Comparison of ENCODE assay signal across 8 cellular contexts in the genomic region with DNA sequence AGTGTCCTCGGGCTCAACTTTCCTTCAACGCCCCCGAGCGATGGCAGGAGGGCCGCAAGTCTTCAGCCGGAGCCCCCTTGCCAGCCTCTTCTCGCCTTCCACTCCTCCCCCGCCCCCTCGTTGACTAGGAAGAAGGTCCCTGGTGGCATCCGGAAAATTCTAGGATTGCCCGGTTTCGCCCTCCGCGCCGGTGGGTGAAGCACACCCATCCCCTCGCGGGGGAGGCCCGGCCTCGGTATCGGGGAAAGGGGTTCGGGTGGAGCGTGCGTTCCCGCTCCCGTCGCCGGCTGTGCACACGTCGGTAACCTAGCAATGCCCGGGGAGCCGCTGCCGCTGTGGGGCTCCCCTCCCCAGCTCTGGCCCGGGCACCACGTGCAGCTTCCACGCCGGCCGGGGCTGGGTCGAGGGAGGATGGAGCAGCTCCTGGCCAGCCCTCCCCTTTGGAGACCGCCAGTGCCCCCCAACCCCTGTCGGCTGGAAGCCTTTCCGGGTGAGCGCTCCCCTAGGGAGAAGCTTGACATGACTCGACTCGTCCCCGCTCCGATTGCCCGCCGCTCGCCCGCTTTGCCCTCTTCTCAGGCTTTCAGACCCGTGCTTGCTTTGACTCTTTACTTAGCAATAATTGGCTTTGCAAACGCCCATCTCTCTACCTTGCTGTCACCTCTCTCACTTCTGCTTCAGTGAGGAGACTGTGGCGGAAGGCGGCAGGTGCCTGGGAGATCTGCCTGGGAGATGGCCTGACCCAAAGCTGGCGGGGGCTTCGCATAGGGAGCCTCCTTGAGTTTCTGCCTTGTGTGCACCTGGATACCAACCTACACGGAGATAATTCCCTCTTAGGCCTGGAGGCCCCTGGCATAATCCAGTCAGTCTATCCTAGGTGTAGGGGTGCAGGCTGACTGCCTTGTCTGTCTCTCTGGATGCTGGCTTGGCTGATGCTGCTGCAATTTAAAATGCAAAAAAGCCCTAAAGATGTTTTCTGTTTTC. TPM values are rescaled to one million over a fixed set of nuclear protein-coding genes. Genes with fewer than 3 reads are reported as not detected.
DNase-seq lines count a peak whose midpoint lies in the region; ATAC-seq and TF ChIP-seq lines count a peak whose summit lies in the region.

No MANE protein-coding gene starts in this region.

- no peak for TF ChIP-seq EP300 in upper lobe of left lung (IDR thresholded peaks at IDR 0.05)

- peaks cover 73% of the 10 kb centered on the region for H3K27me3 Mint-ChIP-seq in CD4-positive, CD25-positive, alpha-beta regulatory T cell
- H3K27me3 Mint-ChIP-seq in mesothelial cell of epicardium (ENCODE audit: low read depth) = peaks cover 42% of the 10 kb centered on the region

- no peak overlapping the region for H3K4me3 ChIP-seq in CD4-positive, CD25-positive, alpha-beta regulatory T cell (ENCODE audit: low read depth, low read length)
- H3K4me3 ChIP-seq in coronary artery (peak overlapping the region; percentile 75), upper lobe of left lung (peak overlapping the region; percentile 29 to 61 (median 56))

- H3K27ac Mint-ChIP-seq in CD4-positive, CD25-positive, alpha-beta regulatory T cell = no peak overlapping the region
- H3K27ac Mint-ChIP-seq in mesothelial cell of epicardium = no peak overlapping the region

- no peak for DNase-seq in CD4-positive, CD25-positive, alpha-beta regulatory T cell
- peak; percentile 46 for DNase-seq in NCI-H146 (lab: John Stamatoyannopoulos, UW)
- DNase-seq in coronary artery (ENCODE audit: low spot score) = no peak
- DNase-seq in mesothelial cell of epicardium (ENCODE audit: low spot score in 2 of 2, unreplicated experiment in 2 of 2) = peak in 1 of 2 experiments; percentile 45
- DNase-seq in upper lobe of left lung = peak in 1 of 2 donors; percentile 84
- DNase-seq in stimulated activated naive CD4-positive, alpha-beta T cell (lab: John Stamatoyannopoulos, UW) = no peak
- DNase-seq in SIG-M5 treated with dmso at 0.1 percent for 504 hours (lab: John Stamatoyannopoulos, UW; ENCODE audit: unreplicated experiment) = no peak

- H3K4me1 Mint-ChIP-seq in CD4-positive, CD25-positive, alpha-beta regulatory T cell = peaks cover 0 to 16% (median 4%) of the 10 kb centered on the region in 4 donors
- peaks cover 35% of the 10 kb centered on the region for H3K4me1 Mint-ChIP-seq in mesothelial cell of epicardium

- H3K4me1 ChIP-seq in CD4-positive, CD25-positive, alpha-beta regulatory T cell (ENCODE audit: control insufficient read depth, insufficient read depth, low read length, poor library complexity, severe bottlenecking) = peaks cover 3% of the 10 kb centered on the region
- H3K4me1 ChIP-seq in upper lobe of left lung = peaks cover 14 to 25% (median 18%) of the 10 kb centered on the region in 4 donors

- TF ChIP-seq CTCF in coronary artery (IDR thresholded peaks at IDR 0.05) = no peak
- TF ChIP-seq CTCF in mesothelial cell of epicardium (IDR thresholded peaks at IDR 0.05; ENCODE audit: unreplicated experiment) = no peak
- TF ChIP-seq CTCF in upper lobe of left lung (IDR thresholded peaks at IDR 0.05) = no peak

- no peak overlapping the region for H3K27ac ChIP-seq in CD4-positive, CD25-positive, alpha-beta regulatory T cell (ENCODE audit: insufficient read depth, low read length, poor library complexity, severe bottlenecking)
- H3K27ac ChIP-seq in coronary artery (no peak overlapping the region), upper lobe of left lung (peak overlapping the region; percentile 62 to 75 (median 70))

- H3K36me3 Mint-ChIP-seq in CD4-positive, CD25-positive, alpha-beta regulatory T cell = no peaks in the 10 kb centered on the region
- no peaks in the 10 kb centered on the region for H3K36me3 Mint-ChIP-seq in mesothelial cell of epicardium

- TF ChIP-seq POLR2A in upper lobe of left lung (IDR thresholded peaks at IDR 0.05) = no peak

- H3K9me3 ChIP-seq in CD4-positive, CD25-positive, alpha-beta regulatory T cell (ENCODE audit: control insufficient read depth in 2 of 2, low read length in 2 of 2) = no peaks in the 10 kb centered on the region
- no peaks in the 10 kb centered on the region for H3K9me3 ChIP-seq in upper lobe of left lung

- WGBS in upper lobe of left lung, 2 donors = 15% methylated on average over 18 to 34 of the region's 57 CpGs

- H3K9me3 Mint-ChIP-seq in CD4-positive, CD25-positive, alpha-beta regulatory T cell = no peaks in the 10 kb centered on the region
- no peaks in the 10 kb centered on the region for H3K9me3 Mint-ChIP-seq in mesothelial cell of epicardium

- peak overlapping the region in 3 of 4 donors; percentile 7 to 64 (median 37) for H3K4me3 Mint-ChIP-seq in CD4-positive, CD25-positive, alpha-beta regulatory T cell
- peak overlapping the region; percentile 66 for H3K4me3 Mint-ChIP-seq in mesothelial cell of epicardium

- peaks cover 26% of the 10 kb centered on the region for H3K27me3 ChIP-seq in CD4-positive, CD25-positive, alpha-beta regulatory T cell (ENCODE audit: control insufficient read depth, insufficient read depth, low read length)
- H3K27me3 ChIP-seq in upper lobe of left lung = peaks cover 0 to 25% (median 3%) of the 10 kb centered on the region in 4 donors

- H3K36me3 ChIP-seq in CD4-positive, CD25-positive, alpha-beta regulatory T cell (ENCODE audit: control insufficient read depth, insufficient read depth, low read length) = no peaks in the 10 kb centered on the region
- no peaks in the 10 kb centered on the region for H3K36me3 ChIP-seq in upper lobe of left lung

- no peak for ATAC-seq in CD4-positive, CD25-positive, alpha-beta regulatory T cell (ENCODE audit: low read depth in 2 of 2)
- peak; percentile 32 to 40 for ATAC-seq in upper lobe of left lung (ENCODE audit: low FRiP score in 2 of 2)
- ATAC-seq in GM21717 (IDR thresholded peaks at IDR 0.05; ENCODE audit: unreplicated experiment) = no peak

RNA-seq across cellular contexts. Expression of a gene that starts 1.4 kb away (rescaled TPM):
- 0.44 TPM for total RNA-seq in CD4-positive, CD25-positive, alpha-beta regulatory T cell
- polyA plus RNA-seq in CD4-positive, CD25-positive, alpha-beta regulatory T cell = under 1 TPM in 1 of 4 donors, not detected in 3; 0.03 TPM
- total RNA-seq in mesothelial cell of epicardium = 1.4 to 2.8 TPM (median 1.8 TPM) in 3 replicates
- total RNA-seq in upper lobe of left lung = 100 to 1,000 TPM in 1 of 6 donors, 10 to 100 TPM in 5; 17.2 to 221 (median 30.2) TPM

Comparison
In these comparisons a context has a peak if more than half of its experiments do, and no peak if none do; other contexts are left out.
1. ATAC-seq: peak in upper lobe of left lung (2 of 2); none in CD4-positive, CD25-positive, alpha-beta regulatory T cell (0 of 2) and GM21717 (single experiment).
2. H3K27ac ChIP-seq: peak in upper lobe of left lung (4 of 4); none in CD4-positive, CD25-positive, alpha-beta regulatory T cell (single experiment) and coronary artery (0 of 2).